Comparison of ENCODE assay signal across 11 cellular contexts in genomic region chr18:22345733-22346132, GRCh38.
DNase-seq lines count a peak whose midpoint lies in the region; ATAC-seq and TF ChIP-seq lines count a peak whose summit lies in the region.
"Had no signal": no experiment of that assay in that cellular context is flagged by ENCODE, and none has a peak within 500 bp of the region (broad histone marks: within the 10 kb centered on the region; RNA-seq: fewer than 3 reads in every experiment).

No MANE protein-coding gene starts in this region.

- no peak overlapping the region for H4K8ac ChIP-seq in H9 (replicated peaks; ENCODE audit: insufficient read length, low read depth, low read length)

- no peak overlapping the region for H2BK5ac ChIP-seq in H9 (ENCODE audit: insufficient read length, low read length)

- no peaks in the 10 kb centered on the region for H3K9me2 ChIP-seq in GM23248 (ENCODE audit: insufficient read depth)

- H3K23ac ChIP-seq in H9 (ENCODE audit: insufficient read length, low read depth, low read length), result no peak overlapping the region

- DNase-seq in GM23248, result peak; percentile 38
- no peak for DNase-seq in activated CD4-positive, alpha-beta memory T cell treated with anti-CD3 and anti-CD28 coated beads for 36 hours
- peak; percentile 41 for DNase-seq in glomerular visceral epithelial cell (ENCODE audit: extremely low spot score)
- no peak for DNase-seq in stimulated activated effector memory CD8-positive, alpha-beta T cell treated with anti-CD3 and anti-CD28 coated beads, Interleukin-12 subunit alpha, Interleukin-12 subunit beta, amount 100 ng/mL, for 72 hours (ENCODE audit: low spot score in 2 of 2)
- DNase-seq in H9, result no peak
- DNase-seq in H4 (ENCODE audit: low spot score), result no peak
- no peak for DNase-seq in dedifferentiated amniotic fluid mesenchymal stem cell (ENCODE audit: extremely low spot score)
- DNase-seq: activated CD4-positive, alpha-beta T cell treated with anti-CD3 and anti-CD28 coated beads, Interleukin-2, amount 50 U/mL, for 48 hours; MM.1S had no signal

- no peak for TF ChIP-seq CTCF in H9 (conservative IDR thresholded peaks at IDR 0.05)

- CTCF ChIA-PET in activated CD4-positive, alpha-beta memory T cell treated with anti-CD3 and anti-CD28 coated beads for 36 hours (lab: Charles Lee), result no interaction called here

- 59 to 64% methylated on average over 2 of the region's 2 CpGs for WGBS in GM23248 (ENCODE audit: low coverage in 1 of 2, low lambda C conversion rate in 2 of 2, missing lambda C conversion rate in 2 of 2), 2 experiments
- no CpG with 5 or more reads among the region's 2 CpGs for WGBS in H9 (ENCODE audit: extremely low coverage, insufficient read length, low lambda C conversion rate)

- no peak overlapping the region for H2BK12ac ChIP-seq in H9 (ENCODE audit: insufficient read length, low read depth, low read length)

- H3K27me3 ChIP-seq in GM23248 (replicated peaks; ENCODE audit: insufficient read depth) (no peaks in the 10 kb centered on the region), H9 (ENCODE audit: insufficient read depth, low read length) (peaks cover 43% of the 10 kb centered on the region)

- H3K56ac ChIP-seq in H9 (ENCODE audit: insufficient read length, low read depth, low read length), result no peak overlapping the region

- POLR2A ChIA-PET in activated CD4-positive, alpha-beta memory T cell treated with anti-CD3 and anti-CD28 coated beads for 36 hours (lab: Charles Lee), result no interaction called here

- no peak overlapping the region for H2AK5ac ChIP-seq in H9 (ENCODE audit: insufficient read length, low read length)

- no peak overlapping the region for H3K27ac ChIP-seq in GM23248
- no peak overlapping the region for H3K27ac ChIP-seq in H9 (ENCODE audit: insufficient read length, low read depth, low read length)

- H3K27ac Mint-ChIP-seq in activated CD4-positive, alpha-beta memory T cell treated with anti-CD3 and anti-CD28 coated beads for 36 hours, result peak overlapping the region; percentile 10
- peak overlapping the region; percentile 86 for H3K27ac Mint-ChIP-seq in stimulated activated effector memory CD8-positive, alpha-beta T cell treated with anti-CD3 and anti-CD28 coated beads, Interleukin-12 subunit alpha, Interleukin-12 subunit beta, amount 100 ng/mL, for 72 hours
- H3K27ac Mint-ChIP-seq in H9, result no peak overlapping the region
- H3K27ac Mint-ChIP-seq: activated naive CD4-positive, alpha-beta T cell treated with anti-CD3 and anti-CD28 coated beads, Interleukin-2, amount 50 U/mL, for 72 hours had no signal

- H3K23me2 ChIP-seq in H9 (ENCODE audit: insufficient read length, low read depth, low read length, poor library complexity, severe bottlenecking), result peaks cover 8% of the 10 kb centered on the region

- H3T11ph ChIP-seq in H9 (ENCODE audit: low read length), result no peak overlapping the region

- in situ Hi-C loops in GM23248 (cut with MboI), result no loop called here

- H3K9me3 Mint-ChIP-seq in activated CD4-positive, alpha-beta memory T cell treated with anti-CD3 and anti-CD28 coated beads for 36 hours, result no peaks in the 10 kb centered on the region
- no peaks in the 10 kb centered on the region for H3K9me3 Mint-ChIP-seq in stimulated activated effector memory CD8-positive, alpha-beta T cell treated with anti-CD3 and anti-CD28 coated beads, Interleukin-12 subunit alpha, Interleukin-12 subunit beta, amount 100 ng/mL, for 72 hours
- no peaks in the 10 kb centered on the region; a peak in 1 of 5 replicates for H3K9me3 Mint-ChIP-seq in H9
- H3K9me3 Mint-ChIP-seq: activated naive CD4-positive, alpha-beta T cell treated with anti-CD3 and anti-CD28 coated beads, Interleukin-2, amount 50 U/mL, for 72 hours had no signal

- H3K4me3 ChIP-seq in GM23248, result no peak overlapping the region

- H3K36me3 ChIP-seq in GM23248 (ENCODE audit: low read depth), result no peaks in the 10 kb centered on the region

- H3K9me3 ChIP-seq in GM23248 (ENCODE audit: low read depth) (no peaks in the 10 kb centered on the region), H9 (ENCODE audit: control insufficient read depth, low read depth, low read length) (no peaks in the 10 kb centered on the region)

- H3K36me3 Mint-ChIP-seq in activated CD4-positive, alpha-beta memory T cell treated with anti-CD3 and anti-CD28 coated beads for 36 hours, result no peaks in the 10 kb centered on the region
- no peaks in the 10 kb centered on the region for H3K36me3 Mint-ChIP-seq in stimulated activated effector memory CD8-positive, alpha-beta T cell treated with anti-CD3 and anti-CD28 coated beads, Interleukin-12 subunit alpha, Interleukin-12 subunit beta, amount 100 ng/mL, for 72 hours
- peaks cover 0 to 2% (median 0%) of the 10 kb centered on the region in 3 experiments; a peak in 1 of 7 replicates for H3K36me3 Mint-ChIP-seq in H9 (ENCODE audit: insufficient read depth in 1 of 3, low read depth in 3 of 3)

- H3K9ac ChIP-seq in GM23248 (no peak overlapping the region), H9 (ENCODE audit: extremely low read depth, insufficient read length, low read length) (no peak overlapping the region)

- H3K79me1 ChIP-seq in H9 (ENCODE audit: insufficient read depth, low read depth, low read length, poor library complexity, severe bottlenecking), result no peaks in the 10 kb centered on the region

- no peak overlapping the region for H4K5ac ChIP-seq in H9 (ENCODE audit: insufficient read length, low read depth, low read length)

- no peak for ATAC-seq in stimulated activated effector memory CD8-positive, alpha-beta T cell treated with anti-CD3 and anti-CD28 coated beads, Interleukin-12 subunit alpha, Interleukin-12 subunit beta, amount 100 ng/mL, for 72 hours
- no peak for ATAC-seq in HG03521 (IDR thresholded peaks at IDR 0.05; ENCODE audit: unreplicated experiment)

- no peak overlapping the region for H2BK20ac ChIP-seq in H9 (ENCODE audit: low read depth, low read length, poor library complexity, severe bottlenecking)

- no peak overlapping the region for H2BK120ac ChIP-seq in H9 (ENCODE audit: low read depth, low read length, poor library complexity, severe bottlenecking)

- H2BK15ac ChIP-seq in H9 (ENCODE audit: low read depth, low read length), result no peak overlapping the region

- H3K27me3 Mint-ChIP-seq in activated CD4-positive, alpha-beta memory T cell treated with anti-CD3 and anti-CD28 coated beads for 36 hours, result peaks cover 22% of the 10 kb centered on the region
- H3K27me3 Mint-ChIP-seq in H9 (ENCODE audit: low read depth), result peaks cover 92% of the 10 kb centered on the region

- H3K18ac ChIP-seq in H9 (ENCODE audit: insufficient read length, low read depth, low read length), result no peak overlapping the region

- no peak overlapping the region for H3K4ac ChIP-seq in H9 (ENCODE audit: low read depth, low read length)

- no peaks in the 10 kb centered on the region for H4K20me1 ChIP-seq in GM23248 (ENCODE audit: insufficient read depth)
- H4K20me1 ChIP-seq in H9 (ENCODE audit: control insufficient read depth, insufficient read depth, insufficient read length), result no peaks in the 10 kb centered on the region

- H3K4me3 Mint-ChIP-seq in activated CD4-positive, alpha-beta memory T cell treated with anti-CD3 and anti-CD28 coated beads for 36 hours, result no peak overlapping the region
- peak overlapping the region; percentile 73 for H3K4me3 Mint-ChIP-seq in stimulated activated effector memory CD8-positive, alpha-beta T cell treated with anti-CD3 and anti-CD28 coated beads, Interleukin-12 subunit alpha, Interleukin-12 subunit beta, amount 100 ng/mL, for 72 hours
- no peak overlapping the region; a peak in 1 of 5 replicates for H3K4me3 Mint-ChIP-seq in H9

- peak overlapping the region; percentile 30 for H3K4me2 ChIP-seq in GM23248 (ENCODE audit: unreplicated experiment)
- H3K4me2 ChIP-seq in H9 (ENCODE audit: insufficient read depth, insufficient read length, low read length), result no peak overlapping the region

- H3K79me2 ChIP-seq in GM23248 (ENCODE audit: insufficient read depth) (no peaks in the 10 kb centered on the region), H9 (ENCODE audit: insufficient read depth, low read length) (no peaks in the 10 kb centered on the region)

- intact Hi-C loops in activated CD4-positive, alpha-beta memory T cell treated with anti-CD3 and anti-CD28 coated beads for 36 hours (cut with micrococcal nuclease), result loop anchor here (2.0 kb wide), 1 partner anchor 63 kb away; no protein-coding TSS in a partner anchor

- no peak overlapping the region for H2AFZ ChIP-seq in GM23248
- no peak overlapping the region for H2AFZ ChIP-seq in H9 (ENCODE audit: low read length)

- H3K4me1 Mint-ChIP-seq in activated CD4-positive, alpha-beta memory T cell treated with anti-CD3 and anti-CD28 coated beads for 36 hours (ENCODE audit: low read depth), result peaks cover 27% of the 10 kb centered on the region
- peaks cover 70% of the 10 kb centered on the region for H3K4me1 Mint-ChIP-seq in stimulated activated effector memory CD8-positive, alpha-beta T cell treated with anti-CD3 and anti-CD28 coated beads, Interleukin-12 subunit alpha, Interleukin-12 subunit beta, amount 100 ng/mL, for 72 hours
- peaks cover 26 to 35% of the 10 kb centered on the region in 2 experiments for H3K4me1 Mint-ChIP-seq in H9

- H4K91ac ChIP-seq in H9 (ENCODE audit: insufficient read length, low read depth, low read length), result no peak overlapping the region

- no peak overlapping the region for H3K14ac ChIP-seq in H9 (ENCODE audit: insufficient read depth, low read length)

- peaks cover 52% of the 10 kb centered on the region for H3F3A ChIP-seq in GM23248 (ENCODE audit: insufficient read depth)

- H3K4me1 ChIP-seq in GM23248 (ENCODE audit: insufficient read depth), result peaks cover 58% of the 10 kb centered on the region
- no peaks in the 10 kb centered on the region for H3K4me1 ChIP-seq in H9 (ENCODE audit: insufficient read depth, low read length)

Comparison
In these comparisons a context has a peak if more than half of its experiments do, and no peak if none do; other contexts are left out.
1. DNase-seq: peak in GM23248 (single experiment) and glomerular visceral epithelial cell (single experiment); none in activated CD4-positive, alpha-beta memory T cell treated with anti-CD3 and anti-CD28 coated beads for 36 hours (single experiment), stimulated activated effector memory CD8-positive, alpha-beta T cell treated with anti-CD3 and anti-CD28 coated beads, Interleukin-12 subunit alpha, Interleukin-12 subunit beta, amount 100 ng/mL, for 72 hours (0 of 2), H9 (single experiment), H4 (single experiment) and dedifferentiated amniotic fluid mesenchymal stem cell (single experiment).
2. H3K27ac Mint-ChIP-seq: peak in activated CD4-positive, alpha-beta memory T cell treated with anti-CD3 and anti-CD28 coated beads for 36 hours (single experiment) and stimulated activated effector memory CD8-positive, alpha-beta T cell treated with anti-CD3 and anti-CD28 coated beads, Interleukin-12 subunit alpha, Interleukin-12 subunit beta, amount 100 ng/mL, for 72 hours (single experiment); none in H9 (0 of 3).